Comparison of ENCODE assay signal across 8 cellular contexts in the genomic region with DNA sequence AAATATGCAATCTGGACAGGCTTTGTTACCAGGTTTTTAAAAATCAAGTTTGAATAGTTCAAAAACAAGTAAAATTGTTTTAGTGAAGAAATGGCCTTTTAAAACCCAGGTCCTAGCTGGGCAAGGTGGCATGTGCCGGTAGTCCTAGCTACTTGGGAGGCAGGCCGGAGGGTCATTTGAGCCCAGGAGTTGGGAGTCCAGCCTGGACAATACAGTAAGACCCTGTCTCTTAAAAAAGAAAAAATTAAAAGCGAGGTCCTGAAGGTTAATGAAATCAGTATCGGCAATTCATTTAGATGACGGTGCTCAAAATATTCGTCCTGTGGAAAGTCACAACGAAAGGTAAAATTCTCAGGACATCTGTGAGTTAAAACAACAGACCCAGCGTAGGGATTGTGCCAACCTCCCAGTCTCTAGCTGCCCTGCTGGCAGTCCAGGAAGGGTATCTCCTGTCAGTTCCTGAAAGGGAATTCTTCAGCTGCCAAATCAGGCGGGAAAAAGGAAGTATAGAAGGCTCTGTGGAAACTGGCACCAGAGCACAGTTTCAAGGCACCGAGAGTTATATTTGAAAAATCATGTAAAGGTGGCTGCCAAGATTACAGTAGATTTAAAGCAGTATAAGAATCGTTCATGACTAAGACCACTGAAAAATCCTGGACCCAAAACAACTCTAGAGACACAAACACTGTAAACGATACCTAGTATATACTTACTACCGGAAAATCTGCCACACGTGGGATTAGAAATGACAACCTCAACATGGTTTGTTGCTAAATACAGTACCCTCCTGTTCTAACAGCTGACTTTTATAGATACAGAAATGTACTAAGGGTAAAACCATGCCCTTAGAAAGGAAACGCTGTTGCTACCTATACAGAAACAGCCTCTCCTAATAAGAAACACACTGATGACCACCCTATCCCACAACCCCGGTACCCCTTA. TPM values are rescaled to one million over a fixed set of nuclear protein-coding genes. Genes with fewer than 3 reads are reported as not detected.
DNase-seq lines count a peak whose midpoint lies in the region; ATAC-seq, FAIRE-seq and TF ChIP-seq lines count a peak whose summit lies in the region.

No MANE protein-coding gene starts in this region.

- TF ChIP-seq POLR2A in GM12892 (IDR thresholded peaks at IDR 0.05; ENCODE audit: low read depth, low read length), result no peak

- H3K9me3 ChIP-seq in HUES6 (ENCODE audit: control insufficient read depth, insufficient read depth, low read depth, low read length) (no peaks in the 10 kb centered on the region), iPS DF 6.9 (ENCODE audit: control insufficient read depth, insufficient read depth, low read length) (no peaks in the 10 kb centered on the region)

- peak overlapping the region; percentile 70 for H3K4me3 Mint-ChIP-seq in stimulated activated memory B cell treated with anti-CD40 and anti-IgM and Interleukin-4, amounts not matched to agents 10 μg/mL and 1 μg/mL and 100 μg/mL, for 72 hours

- no CpG with 5 or more reads among the region's 16 CpGs for WGBS in iPS DF 6.9 (ENCODE audit: insufficient coverage, insufficient read length)

- peak; percentile 5 to 25 for ATAC-seq in activated naive CD4-positive, alpha-beta T cell treated with anti-CD3 and anti-CD28 coated beads, Interleukin-2, amount 50 U/mL, for 72 hours
- peak; percentile 4 for ATAC-seq in stimulated activated memory B cell treated with anti-CD40 and anti-IgM and Interleukin-4, amounts not matched to agents 10 μg/mL and 1 μg/mL and 100 μg/mL, for 72 hours
- ATAC-seq in GM18498 (IDR thresholded peaks at IDR 0.05; ENCODE audit: unreplicated experiment), result no peak
- no peak for ATAC-seq in HG03095 (IDR thresholded peaks at IDR 0.05; ENCODE audit: unreplicated experiment)

- no peak for FAIRE-seq in GM12892 (lab: Jason Lieb, UNC)

- H3K4me3 ChIP-seq in GM12864 (ENCODE audit: low read depth, low read length) (peak overlapping the region; percentile 71), HUES6 (ENCODE audit: low read depth, low read length) (peak overlapping the region; percentile 68), iPS DF 6.9 (ENCODE audit: low read length) (peak overlapping the region; percentile 82; the same call in 1 of the 2 replicates)

- peaks cover 27% of the 10 kb centered on the region for H3K27me3 ChIP-seq in HUES6 (ENCODE audit: control insufficient read depth, insufficient read depth, low read length)
- H3K27me3 ChIP-seq in iPS DF 6.9 (ENCODE audit: control insufficient read depth, insufficient read depth, low read length), result peaks cover 9% of the 10 kb centered on the region; the same call in 1 of the 2 replicates

- no peaks in the 10 kb centered on the region for H3K36me3 ChIP-seq in HUES6 (ENCODE audit: control insufficient read depth, insufficient read depth, low read length)
- no peaks in the 10 kb centered on the region for H3K36me3 ChIP-seq in iPS DF 6.9 (ENCODE audit: control insufficient read depth, insufficient read depth, low read length)

- H3K27ac ChIP-seq in HUES6 (ENCODE audit: low read depth, low read length) (no peak overlapping the region), iPS DF 6.9 (ENCODE audit: low read length) (no peak overlapping the region)

- H3K9ac ChIP-seq in HUES6 (ENCODE audit: low read length), result no peak overlapping the region

- H3K27ac Mint-ChIP-seq in activated naive CD4-positive, alpha-beta T cell treated with anti-CD3 and anti-CD28 coated beads, Interleukin-2, amount 50 U/mL, for 72 hours, result no peak overlapping the region
- peak overlapping the region; percentile 67 for H3K27ac Mint-ChIP-seq in stimulated activated memory B cell treated with anti-CD40 and anti-IgM and Interleukin-4, amounts not matched to agents 10 μg/mL and 1 μg/mL and 100 μg/mL, for 72 hours

- H3K27me3 Mint-ChIP-seq in stimulated activated memory B cell treated with anti-CD40 and anti-IgM and Interleukin-4, amounts not matched to agents 10 μg/mL and 1 μg/mL and 100 μg/mL, for 72 hours, result no peaks in the 10 kb centered on the region

- H3K4me1 Mint-ChIP-seq in stimulated activated memory B cell treated with anti-CD40 and anti-IgM and Interleukin-4, amounts not matched to agents 10 μg/mL and 1 μg/mL and 100 μg/mL, for 72 hours, result peaks cover 23% of the 10 kb centered on the region

- no peaks in the 10 kb centered on the region for H3K9me3 Mint-ChIP-seq in activated naive CD4-positive, alpha-beta T cell treated with anti-CD3 and anti-CD28 coated beads, Interleukin-2, amount 50 U/mL, for 72 hours
- no peaks in the 10 kb centered on the region for H3K9me3 Mint-ChIP-seq in stimulated activated memory B cell treated with anti-CD40 and anti-IgM and Interleukin-4, amounts not matched to agents 10 μg/mL and 1 μg/mL and 100 μg/mL, for 72 hours

- DNase-seq in GM12864 (ENCODE audit: low read depth) (no peak), iPS DF 6.9 (ENCODE audit: low read depth, low spot score) (no peak), GM12892 (ENCODE audit: insufficient read length) (no peak)
- DNase-seq in activated naive CD4-positive, alpha-beta T cell treated with anti-CD3 and anti-CD28 coated beads, Interleukin-2, amount 50 U/mL, for 72 hours (ENCODE audit: low spot score in 2 of 2), result no peak

- peaks cover 13% of the 10 kb centered on the region for H3K4me1 ChIP-seq in HUES6 (ENCODE audit: control insufficient read depth, insufficient read depth, low read length)
- no peaks in the 10 kb centered on the region for H3K4me1 ChIP-seq in iPS DF 6.9 (ENCODE audit: control insufficient read depth, insufficient read depth, low read length)

- TF ChIP-seq CTCF in GM12864 (IDR thresholded peaks at IDR 0.05; ENCODE audit: low read depth, low read length, missing control alignments), result no peak

- H3K36me3 Mint-ChIP-seq in activated naive CD4-positive, alpha-beta T cell treated with anti-CD3 and anti-CD28 coated beads, Interleukin-2, amount 50 U/mL, for 72 hours, result peaks cover 6% of the 10 kb centered on the region in 2 donors
- no peaks in the 10 kb centered on the region for H3K36me3 Mint-ChIP-seq in stimulated activated memory B cell treated with anti-CD40 and anti-IgM and Interleukin-4, amounts not matched to agents 10 μg/mL and 1 μg/mL and 100 μg/mL, for 72 hours

RNA-seq across cellular contexts. Expression of a gene that starts 1.2 kb away (rescaled TPM):
- total RNA-seq in activated naive CD4-positive, alpha-beta T cell treated with anti-CD3 and anti-CD28 coated beads, Interleukin-2, amount 50 U/mL, for 72 hours, result 1 to 10 TPM; 7.2 to 7.8 TPM
- 2.1 TPM for polyA plus RNA-seq in GM12892 (2012; ENCODE audit: missing spikeins)

Comparison
In these comparisons a context has a peak if more than half of its experiments do, and no peak if none do; other contexts are left out.
1. ATAC-seq: peak in activated naive CD4-positive, alpha-beta T cell treated with anti-CD3 and anti-CD28 coated beads, Interleukin-2, amount 50 U/mL, for 72 hours (2 of 2) and stimulated activated memory B cell treated with anti-CD40 and anti-IgM and Interleukin-4, amounts not matched to agents 10 μg/mL and 1 μg/mL and 100 μg/mL, for 72 hours (single experiment); none in GM18498 (single experiment) and HG03095 (single experiment).
2. Peak in every context shown above with its lines, with median percentiles within 50 percentile points of each other: H3K4me3 ChIP-seq.